14 cellular contexts compared by ENCODE assay signal in the genomic region with DNA sequence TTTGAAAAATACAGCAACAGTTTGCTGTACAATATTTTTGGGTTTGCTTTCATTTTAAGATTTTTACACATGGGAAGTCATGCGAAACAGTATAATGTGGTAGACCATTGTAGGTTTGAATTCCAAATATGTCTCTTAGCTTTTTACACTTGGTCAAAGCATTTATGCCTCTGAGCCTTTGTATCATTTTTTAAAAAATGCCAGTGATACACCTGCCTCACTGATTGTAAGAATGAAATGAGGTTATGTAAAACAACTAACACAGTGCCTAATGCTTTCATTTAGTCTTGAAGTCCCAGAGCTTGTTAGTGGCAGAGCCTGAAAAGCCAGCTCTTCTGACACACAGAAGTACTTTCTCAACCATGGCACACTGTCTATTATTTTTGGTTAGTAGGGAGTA.
A peak's percentile ranks its signal among the peaks of the same experiment; 100 is the strongest.
DNase-seq lines count a peak whose midpoint lies in the region; ATAC-seq, FAIRE-seq and TF ChIP-seq lines count a peak whose summit lies in the region.
"Had no signal": no experiment of that assay in that cellular context is flagged by ENCODE, and none has a peak within 500 bp of the region (broad histone marks: within the 10 kb centered on the region; RNA-seq: fewer than 3 reads in every experiment).

No MANE protein-coding gene starts in this region.

- no peaks in the 10 kb centered on the region for H3K9me2 ChIP-seq in Karpas-422 (replicated peaks; ENCODE audit: insufficient read depth, low read length)

- no peaks in the 10 kb centered on the region for H3K79me2 ChIP-seq in Karpas-422 (ENCODE audit: low read length)
- H3K79me2 ChIP-seq: parathyroid adenoma had no signal

- peak overlapping the region; percentile 44; the same call in 1 of the 2 replicates for H3K4me3 ChIP-seq in Karpas-422 (ENCODE audit: low read length)
- H3K4me3 ChIP-seq: lung had no signal

- no peak for TF ChIP-seq CTCF in omental fat pad (IDR thresholded peaks at IDR 0.05)

- no peak overlapping the region for H3K9ac ChIP-seq in Karpas-422 (ENCODE audit: low read length)
- H3K9ac ChIP-seq: parathyroid adenoma had no signal

- in situ Hi-C loops in Caki2 (cut with HindIII; ENCODE audit: low pct_unique_long_range_greater_than_20kb, low sequenced_read_pairs): no loop called here

- peak overlapping the region; percentile 60 for H3K27ac ChIP-seq in Karpas-422 (ENCODE audit: low read length)
- H3K27ac ChIP-seq: parathyroid adenoma had no signal

- peak; percentile 30 for DNase-seq in Caki2 (ENCODE audit: low read depth)
- DNase-seq in GM19239 (ENCODE audit: insufficient read length, low spot score): no peak
- peak; percentile 47 for DNase-seq in Karpas-422
- DNase-seq in omental fat pad (ENCODE audit: low spot score): no peak
- no peak for DNase-seq in NK-92 treated with Interleukin-12 subunit alpha and Interleukin-12 subunit beta, amount 100 ng/mL, for 24 hours (lab: John Stamatoyannopoulos, UW)
- no peak for DNase-seq in cortex of kidney (lab: John Stamatoyannopoulos, UW)
- DNase-seq: EL, NCI-H1105, NCI-H774, T-cell had no signal

- H3K27me3 ChIP-seq in Karpas-422 (ENCODE audit: low read length): no peaks in the 10 kb centered on the region

- H2AFZ ChIP-seq in Karpas-422 (ENCODE audit: low read length): no peak overlapping the region
- H2AFZ ChIP-seq: parathyroid adenoma had no signal

- H4K20me1 ChIP-seq in Karpas-422 (ENCODE audit: insufficient read depth, low read depth, low read length): no peaks in the 10 kb centered on the region

- peak; percentile 84 for FAIRE-seq in GM19239 (lab: Jason Lieb, UNC)

- H3K4me2 ChIP-seq in Karpas-422 (ENCODE audit: low read depth, low read length, poor library complexity, severe bottlenecking): peak overlapping the region; percentile 74

- ATAC-seq in HG02678 (IDR thresholded peaks at IDR 0.05; ENCODE audit: unreplicated experiment) (peak; percentile 47), omental fat pad (ENCODE audit: low FRiP score) (no peak)
- no peak for ATAC-seq in activated CD4-positive, CD25-positive, alpha-beta regulatory T cell treated with anti-CD3 and anti-CD28 coated beads, Interleukin-2, amount 50 U/mL, for 24 hours
- ATAC-seq: T-cell had no signal

- H3K9me3 ChIP-seq in Karpas-422 (ENCODE audit: low read length): no peaks in the 10 kb centered on the region

- peaks cover 35% of the 10 kb centered on the region for H3K4me1 ChIP-seq in Karpas-422 (ENCODE audit: low read length)
- H3K4me1 ChIP-seq: parathyroid adenoma had no signal

- H3K36me3 ChIP-seq in Karpas-422 (ENCODE audit: insufficient read depth, low read length): no peaks in the 10 kb centered on the region

Comparison
In these comparisons a context has a peak if more than half of its experiments do, and no peak if none do; other contexts are left out.
1. DNase-seq: peak in Caki2 (single experiment) and Karpas-422 (single experiment); none in GM19239 (single experiment), omental fat pad (single experiment), NK-92 treated with Interleukin-12 subunit alpha and Interleukin-12 subunit beta, amount 100 ng/mL, for 24 hours (single experiment) and cortex of kidney (single experiment).